Comparison of ENCODE assay signal across 13 cellular contexts in genomic region chr9:127104465-127105311, GRCh38.
DNase-seq lines count a peak whose midpoint lies in the region; ATAC-seq and TF ChIP-seq lines count a peak whose summit lies in the region.
"Had no signal": no experiment of that assay in that cellular context is flagged by ENCODE, and none has a peak within 500 bp of the region (broad histone marks: within the 10 kb centered on the region; RNA-seq: fewer than 3 reads in every experiment).

No MANE protein-coding gene starts in this region.

- H3K4me3 ChIP-seq in fibroblast of pulmonary artery (replicated peaks; ENCODE audit: low read depth, low read length), result no peak overlapping the region
- H3K4me3 ChIP-seq: adrenal gland had no signal

- TF ChIP-seq CTCF in fibroblast of pulmonary artery (IDR thresholded peaks at IDR 0.05; ENCODE audit: low read length, missing control alignments), result no peak

- DNase-seq in DMS 273 (lab: John Stamatoyannopoulos, UW; ENCODE audit: unreplicated experiment), result peak; percentile 87
- peak; percentile 96 to 98 for DNase-seq in NCI-H524 (lab: John Stamatoyannopoulos, UW)
- peak; percentile 70 for DNase-seq in fibroblast of pulmonary artery (ENCODE audit: low read depth)
- DNase-seq in pons (ENCODE audit: low spot score), result peak; percentile 55
- no peak for DNase-seq in midbrain (lab: John Stamatoyannopoulos, UW)
- no peak for DNase-seq in HPDE6-E6E7 (ENCODE audit: extremely low spot score)
- no peak for DNase-seq in NCI-H2029 treated with DMSO at 0.1 percent for 48 hours (lab: John Stamatoyannopoulos, UW)
- DNase-seq: activated CD4-positive, alpha-beta T cell treated with anti-CD3 and anti-CD28 coated beads, Interleukin-2, amount 50 U/mL, for 4 hours; NCI-H146; SIG-M5 had no signal

- no peak for ATAC-seq in GM19328 (IDR thresholded peaks at IDR 0.05; ENCODE audit: unreplicated experiment)
- ATAC-seq: esophagus mucosa had no signal

Comparison
In these comparisons a context has a peak if more than half of its experiments do, and no peak if none do; other contexts are left out.
1. DNase-seq: peak in DMS 273 (single experiment), NCI-H524 (2 of 2), fibroblast of pulmonary artery (single experiment) and pons (single experiment); none in midbrain (single experiment), HPDE6-E6E7 (single experiment) and NCI-H2029 treated with DMSO at 0.1 percent for 48 hours (single experiment).